8 cellular contexts compared by ENCODE assay signal in the genomic region with DNA sequence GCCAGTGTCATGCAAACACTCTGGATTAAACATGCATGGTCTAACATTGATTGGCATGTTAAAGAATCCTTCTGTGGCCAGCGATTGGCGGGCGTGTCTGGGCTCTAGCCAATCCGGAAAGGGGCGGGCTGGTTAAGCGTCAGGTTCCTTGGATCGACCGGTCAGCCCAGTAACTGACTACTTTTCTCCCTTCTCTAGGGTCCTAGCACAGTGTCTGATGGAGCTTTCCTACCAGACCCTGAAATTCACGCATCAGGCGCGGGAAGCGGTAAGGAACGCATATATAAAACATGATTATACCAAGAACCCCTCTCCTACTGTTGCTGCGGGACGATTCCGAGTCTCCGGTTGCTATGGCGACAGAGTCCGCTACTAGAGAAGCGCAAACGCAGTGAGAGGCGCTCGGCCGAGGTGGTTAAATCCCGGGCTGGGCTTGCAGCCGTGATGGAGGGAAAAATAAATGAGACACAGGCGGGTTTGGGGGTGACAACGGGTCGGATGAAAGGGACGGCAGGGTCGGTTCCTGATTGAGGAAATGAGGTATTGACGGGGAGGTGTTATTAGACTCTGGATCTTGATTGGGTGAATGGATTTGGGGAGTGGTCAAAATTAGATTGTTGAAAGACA. TPM values are rescaled to one million over a fixed set of nuclear protein-coding genes. Genes with fewer than 3 reads are reported as not detected.
DNase-seq lines count a peak whose midpoint lies in the region; ATAC-seq and TF ChIP-seq lines count a peak whose summit lies in the region.

No MANE protein-coding gene starts in this region.

- H3K27ac ChIP-seq in esophagus squamous epithelium, result no peak overlapping the region

- no peak for TF ChIP-seq CTCF in esophagus squamous epithelium (IDR thresholded peaks at IDR 0.05)

- ATAC-seq in GM18519 (IDR thresholded peaks at IDR 0.05; ENCODE audit: low FRiP score, unreplicated experiment), result peak; percentile 86
- ATAC-seq in HG02943 (IDR thresholded peaks at IDR 0.05; ENCODE audit: low read depth, unreplicated experiment), result peak; percentile 98
- peak; percentile 97 for ATAC-seq in stimulated activated memory B cell treated with anti-CD40 and anti-IgM and Interleukin-4, amounts not matched to agents 10 μg/mL and 1 μg/mL and 100 μg/mL, for 72 hours

- H3K36me3 ChIP-seq in esophagus squamous epithelium (no peaks in the 10 kb centered on the region), mucosa of stomach (ENCODE audit: control insufficient read depth, insufficient read depth, low read length) (no peaks in the 10 kb centered on the region)

- H3K9me3 ChIP-seq in esophagus squamous epithelium, result no peaks in the 10 kb centered on the region
- H3K9me3 ChIP-seq in mucosa of stomach (ENCODE audit: control insufficient read depth, low read length), result no peaks in the 10 kb centered on the region

- peak; percentile 69 for DNase-seq in NCI-H446 treated with DMSO at 0.1 percent for 48 hours (lab: John Stamatoyannopoulos, UW)
- peak; percentile 25 for DNase-seq in activated CD8-positive, alpha-beta memory T cell treated with anti-CD3 and anti-CD28 coated beads, Interleukin-2, amount 50 U/mL, for 4 hours
- DNase-seq in esophagus squamous epithelium (lab: John Stamatoyannopoulos, UW), result no peak
- no peak for DNase-seq in LoVo (ENCODE audit: low spot score)

- H3K27ac Mint-ChIP-seq in stimulated activated memory B cell treated with anti-CD40 and anti-IgM and Interleukin-4, amounts not matched to agents 10 μg/mL and 1 μg/mL and 100 μg/mL, for 72 hours, result no peak overlapping the region

- H3K4me1 Mint-ChIP-seq in stimulated activated memory B cell treated with anti-CD40 and anti-IgM and Interleukin-4, amounts not matched to agents 10 μg/mL and 1 μg/mL and 100 μg/mL, for 72 hours, result no peaks in the 10 kb centered on the region

- intact Hi-C loops in esophagus squamous epithelium (cut with DNase I), result no loop called here

- no peak overlapping the region for H3K4me3 Mint-ChIP-seq in stimulated activated memory B cell treated with anti-CD40 and anti-IgM and Interleukin-4, amounts not matched to agents 10 μg/mL and 1 μg/mL and 100 μg/mL, for 72 hours

- H3K9me3 Mint-ChIP-seq in stimulated activated memory B cell treated with anti-CD40 and anti-IgM and Interleukin-4, amounts not matched to agents 10 μg/mL and 1 μg/mL and 100 μg/mL, for 72 hours, result no peaks in the 10 kb centered on the region

- no peak for TF ChIP-seq POLR2A in esophagus squamous epithelium (IDR thresholded peaks at IDR 0.05)

- no peaks in the 10 kb centered on the region for H3K36me3 Mint-ChIP-seq in stimulated activated memory B cell treated with anti-CD40 and anti-IgM and Interleukin-4, amounts not matched to agents 10 μg/mL and 1 μg/mL and 100 μg/mL, for 72 hours

- no peaks in the 10 kb centered on the region for H3K27me3 Mint-ChIP-seq in stimulated activated memory B cell treated with anti-CD40 and anti-IgM and Interleukin-4, amounts not matched to agents 10 μg/mL and 1 μg/mL and 100 μg/mL, for 72 hours

- H3K27me3 ChIP-seq in esophagus squamous epithelium (no peaks in the 10 kb centered on the region), mucosa of stomach (ENCODE audit: control insufficient read depth, insufficient read depth, low read length) (no peaks in the 10 kb centered on the region)

- peaks cover 0 to 12% (median 0%) of the 10 kb centered on the region in 3 donors for H3K4me1 ChIP-seq in esophagus squamous epithelium
- no peaks in the 10 kb centered on the region for H3K4me1 ChIP-seq in mucosa of stomach (ENCODE audit: control insufficient read depth, insufficient read depth, low read length)

- peak overlapping the region; percentile 40 for H3K9ac ChIP-seq in mucosa of stomach (ENCODE audit: low read length)

- H3K4me3 ChIP-seq in esophagus squamous epithelium (peak overlapping the region; percentile 31 to 63 (median 53)), mucosa of stomach (ENCODE audit: low read length) (peak overlapping the region; percentile 53)

- WGBS in esophagus squamous epithelium, 2 donors, result 1 to 11% methylated on average over 14 to 26 of the region's 32 CpGs

RNA-seq across cellular contexts. Expression of a gene that starts 29.4 kb away (rescaled TPM):
- total RNA-seq in esophagus squamous epithelium, result 1 to 10 TPM in 3 of 4 donors, under 1 TPM in 1; 0.70 to 3.4 (median 1.8) TPM

RNA-seq across cellular contexts. Expression of a gene that starts 29.5 kb away (rescaled TPM):
- total RNA-seq in esophagus squamous epithelium, result 10 to 100 TPM in 3 of 4 donors, 1 to 10 TPM in 1; 6.0 to 24.0 (median 12.0) TPM

Comparison
In these comparisons a context has a peak if more than half of its experiments do, and no peak if none do; other contexts are left out.
1. DNase-seq: peak in NCI-H446 treated with DMSO at 0.1 percent for 48 hours (single experiment) and activated CD8-positive, alpha-beta memory T cell treated with anti-CD3 and anti-CD28 coated beads, Interleukin-2, amount 50 U/mL, for 4 hours (single experiment); none in esophagus squamous epithelium (single experiment) and LoVo (single experiment).
2. Peak in every context shown above with its lines, with median percentiles within 50 percentile points of each other: ATAC-seq.